In genomic region chr17:63773272-63774140, GRCh38 we compare ENCODE assay signal across 1 cellular context.
A peak's percentile ranks its signal among the peaks of the same experiment; 100 is the strongest.
TF ChIP-seq lines count a peak whose summit lies in the region.

Gene CCDC47 (minus strand): TSS chr17:63773597. CDS start chr17:63766175, 7,422 bp downstream.

TF ChIP-seq in GM12878, 131 proteins besides CTCF, POLR2A, EP300 and RAD21 (continued from another document):
- TF ChIP-seq ZNF687 (IDR thresholded peaks at IDR 0.05) = peak; percentile 85
- peak; percentile 78 for TF ChIP-seq GATAD2B (conservative IDR thresholded peaks at IDR 0.05; ENCODE audit: low read depth)
- TF ChIP-seq EZH2 (IDR thresholded peaks at IDR 0.05; ENCODE audit: borderline replicate concordance, control insufficient read depth, low read depth, low read length) = no peak
- peak; percentile 98 for TF ChIP-seq PML (IDR thresholded peaks at IDR 0.05; ENCODE audit: low read length)
